Comparison of ENCODE assay signal across 22 cellular contexts in the genomic region with DNA sequence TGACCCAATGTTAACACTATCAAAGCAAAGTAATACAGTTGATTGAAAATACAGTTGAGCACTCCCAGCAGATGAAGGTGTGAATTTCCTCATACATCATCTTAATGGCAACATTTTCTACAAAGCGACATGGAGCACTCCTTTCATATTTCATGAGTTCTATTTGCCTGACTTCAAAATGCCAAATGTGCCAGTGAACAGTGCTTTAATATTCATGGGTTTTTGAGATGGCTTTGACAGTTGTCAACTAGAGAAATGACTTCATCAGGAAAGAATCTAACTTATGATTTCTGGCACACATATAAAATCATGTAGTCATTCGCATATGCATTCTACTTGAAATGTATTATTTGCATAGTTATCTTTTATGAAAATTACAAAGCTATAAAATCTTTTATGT.
"Had no signal": no experiment of that assay in that cellular context is flagged by ENCODE, and none has a peak within 500 bp of the region (broad histone marks: within the 10 kb centered on the region; RNA-seq: fewer than 3 reads in every experiment).

No MANE protein-coding gene starts in this region.

- DNase-seq: islet precursor cell; left ventricle myocardium inferior; mesendoderm; naive B cell; natural killer cell; nephron progenitor cell; ovary; right lobe of liver; spleen; stimulated activated CD4-positive, alpha-beta T cell treated with anti-CD3 and anti-CD28 coated beads, Interleukin-2, amount 100 ng/mL, for 48 hours; stimulated activated CD4-positive, alpha-beta T cell treated with anti-CD3 and anti-CD28 coated beads, Interleukin-4, amount 100 ng/mL, for 4 hours; stimulated activated CD8-positive, alpha-beta memory T cell treated with anti-CD3 and anti-CD28 coated beads, Interleukin-4, amount 100 ng/mL, for 48 hours; stimulated activated naive CD4-positive, alpha-beta T cell treated with Interleukin-2 at 50 U/mL for 16 hours; stimulated activated naive CD8-positive, alpha-beta T cell treated with anti-CD3 and anti-CD28 coated beads, Interleukin-15, amount 100 ng/mL, for 72 hours; substantia nigra; uterus had no signal

- H3K36me3 ChIP-seq: left ventricle myocardium inferior, ovary, right atrium auricular region, right lobe of liver, spleen, tibial nerve, uterus had no signal

- H3K4me1 ChIP-seq: left ventricle myocardium inferior, right atrium auricular region, right lobe of liver, spleen, tibial nerve, uterus had no signal

- H3K27ac ChIP-seq: hepatocyte, left ventricle myocardium inferior, ovary, right atrium auricular region, right lobe of liver, skin epidermis, spleen, tibial nerve, uterus had no signal

- ATAC-seq: natural killer cell; right lobe of liver; stimulated activated memory B cell treated with anti-CD40 and anti-IgM and Interleukin-4, amounts not matched to agents 10 μg/mL and 1 μg/mL and 100 μg/mL, for 72 hours; stimulated activated naive CD8-positive, alpha-beta T cell treated with anti-CD3 and anti-CD28 coated beads, Interleukin-15, amount 100 ng/mL, for 72 hours had no signal

- H3K9me3 ChIP-seq: left ventricle myocardium inferior, ovary, right atrium auricular region, right lobe of liver, spleen, tibial nerve, uterus had no signal

- H2AFZ ChIP-seq: hepatocyte had no signal

- H3K4me3 ChIP-seq: hepatocyte, left ventricle myocardium inferior, lung, ovary, right atrium auricular region, right lobe of liver, skin epidermis, spleen, tibial nerve, uterus had no signal

- H3K79me2 ChIP-seq: hepatocyte had no signal

- H3K27me3 ChIP-seq: hepatocyte, ovary, right atrium auricular region, right lobe of liver, spleen, tibial nerve, uterus had no signal

- H3K4me2 ChIP-seq: hepatocyte had no signal
